Comparison of ENCODE assay signal across 17 cellular contexts in the genomic region with DNA sequence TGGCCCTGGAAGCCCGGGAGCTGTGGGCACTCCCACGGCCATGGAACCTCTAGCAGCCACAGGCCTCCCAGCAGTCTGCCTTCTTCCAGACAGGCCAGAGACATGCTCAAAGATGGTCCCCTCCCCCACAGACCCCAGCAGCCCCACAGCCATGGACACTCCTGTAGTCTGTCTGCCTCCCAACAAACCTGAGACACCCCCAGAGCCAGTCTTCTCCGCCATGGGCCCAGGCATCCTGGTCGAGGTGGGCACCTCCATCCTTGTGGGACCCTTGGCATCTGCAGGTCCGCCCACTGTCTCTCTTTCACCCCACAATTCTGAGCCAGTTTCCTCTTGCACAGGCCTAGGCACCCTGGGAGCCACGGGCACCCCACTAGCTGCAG.
"Had no signal": no experiment of that assay in that cellular context is flagged by ENCODE, and none has a peak within 500 bp of the region (broad histone marks: within the 10 kb centered on the region; RNA-seq: fewer than 3 reads in every experiment).

No MANE protein-coding gene starts in this region.

- ATAC-seq: left lobe of liver, sciatic nerve had no signal

- H3K9ac ChIP-seq: parathyroid adenoma had no signal

- DNase-seq: activated CD4-positive, alpha-beta T cell treated with anti-CD3 and anti-CD28 coated beads for 1 hour; activated naive CD4-positive, alpha-beta T cell; brain microvascular endothelial cell; colonic mucosa; foreskin melanocyte; glutamatergic neuron; stimulated activated CD4-positive, alpha-beta T cell treated with anti-CD3 and anti-CD28 coated beads, Interleukin-4, amount 100 ng/mL, for 1 hour; thyroid gland; WERI-Rb-1 had no signal

- H3K9me3 ChIP-seq: colonic mucosa, thyroid gland had no signal

- H3K27me3 ChIP-seq: brain microvascular endothelial cell, colonic mucosa, thyroid gland had no signal

- H3K9me3 Mint-ChIP-seq: activated T-helper 1 cell treated with anti-CD3 and anti-CD28 coated beads, Interleukin-12 subunit alpha, Interleukin-12 subunit beta, Interleukin-2, Interleukin-4 antibody, amounts not matched to agents 30 ng/mL and 10 ng/mL and 1 ng/mL, durations not matched to agents 14 hours and 24 hours and 36 hours; central memory CD8-positive, alpha-beta T cell; T-helper 1 cell treated with Interleukin-12 subunit alpha and Interleukin-12 subunit beta and Interleukin-4 antibody, amounts not matched to agents 30 μg/mL and 1 μg/mL, for 36 hours had no signal

- H3K4me2 ChIP-seq: smooth muscle cell had no signal

- H3K36me3 ChIP-seq: colonic mucosa had no signal

- H3K27ac Mint-ChIP-seq: activated T-helper 1 cell treated with anti-CD3 and anti-CD28 coated beads, Interleukin-12 subunit alpha, Interleukin-12 subunit beta, Interleukin-2, Interleukin-4 antibody, amounts not matched to agents 30 ng/mL and 10 ng/mL and 1 ng/mL, durations not matched to agents 14 hours and 24 hours and 36 hours; T-helper 1 cell treated with Interleukin-12 subunit alpha and Interleukin-12 subunit beta and Interleukin-4 antibody, amounts not matched to agents 30 μg/mL and 1 μg/mL, for 36 hours had no signal

- H2AFZ ChIP-seq: parathyroid adenoma had no signal

- H3K27ac ChIP-seq: brain microvascular endothelial cell, colonic mucosa, parathyroid adenoma, thyroid gland, WERI-Rb-1 had no signal

- H3K4me3 ChIP-seq: colonic mucosa, lung, smooth muscle cell, thyroid gland had no signal

- H3K27me3 Mint-ChIP-seq: central memory CD8-positive, alpha-beta T cell had no signal
